8 cellular contexts compared by ENCODE assay signal in the genomic region with DNA sequence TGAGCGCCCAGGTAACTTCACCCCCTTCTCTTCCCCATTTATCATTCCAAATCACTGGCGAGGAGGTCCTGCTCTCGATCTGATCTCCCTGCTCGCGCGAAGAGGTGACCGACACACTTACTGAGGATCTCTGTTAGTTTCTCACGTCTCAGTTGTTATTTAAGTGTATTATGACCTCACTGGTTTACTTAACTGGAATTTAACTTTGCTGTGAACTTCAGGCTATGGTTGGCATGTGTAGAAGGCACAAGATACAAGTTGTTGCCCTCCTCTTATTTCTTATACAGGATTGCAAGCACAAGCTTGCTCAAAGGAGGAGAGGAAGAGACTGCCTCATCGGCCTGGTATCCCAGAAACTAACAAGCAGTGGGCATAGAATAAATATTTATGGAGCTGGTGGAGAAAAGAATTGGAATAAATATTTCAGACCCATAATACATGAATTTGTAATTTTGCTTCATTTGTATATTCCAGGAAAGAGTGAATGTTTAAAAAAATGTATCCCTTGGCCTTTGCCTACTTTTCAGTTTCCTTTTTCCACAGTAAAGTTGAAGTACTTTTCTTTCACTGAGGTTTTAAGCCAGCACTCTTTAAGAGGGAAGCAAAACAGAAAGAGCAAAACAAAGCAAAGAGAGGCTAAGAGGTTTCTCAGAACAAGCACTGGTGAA. TPM values are rescaled to one million over a fixed set of nuclear protein-coding genes. Genes with fewer than 3 reads are reported as not detected.
DNase-seq lines count a peak whose midpoint lies in the region; ATAC-seq and TF ChIP-seq lines count a peak whose summit lies in the region.

No MANE protein-coding gene starts in this region.

- H3K4me3 ChIP-seq in BE2C (ENCODE audit: low read depth, low read length) (peak overlapping the region; percentile 73), HUES6 (ENCODE audit: low read depth, low read length) (peak overlapping the region; percentile 62), cardiac fibroblast (replicated peaks in 1 of 2; ENCODE audit: low read depth in 2 of 2, low read length in 2 of 2) (peak overlapping the region; percentile 76 to 82)

- intact Hi-C loops in posterior vena cava (cut with DNase I) = no loop called here

- no peak overlapping the region for H3K27ac ChIP-seq in HUES6 (ENCODE audit: low read depth, low read length)

- no peak for ATAC-seq in stimulated activated naive CD8-positive, alpha-beta T cell treated with anti-CD3 and anti-CD28 coated beads, Interleukin-15, amount 100 ng/mL, for 72 hours
- no peak for ATAC-seq in activated CD4-positive, CD25-positive, alpha-beta regulatory T cell treated with anti-CD3 and anti-CD28 coated beads, Interleukin-2, amount 50 U/mL, for 24 hours
- ATAC-seq in HG03045 (IDR thresholded peaks at IDR 0.05; ENCODE audit: unreplicated experiment) = no peak

- TF ChIP-seq CTCF in BE2C (IDR thresholded peaks at IDR 0.05; ENCODE audit: low read depth, low read length) (no peak), cardiac fibroblast (IDR thresholded peaks at IDR 0.05; ENCODE audit: low read depth, low read length) (no peak)

- DNase-seq in BE2C (no peak), cardiac fibroblast (ENCODE audit: low read depth in 2 of 2) (peak; percentile 56 to 58), kidney tubule cell (ENCODE audit: low spot score) (peak; percentile 58), posterior vena cava (ENCODE audit: low spot score) (no peak)
- DNase-seq in stimulated activated naive CD8-positive, alpha-beta T cell treated with anti-CD3 and anti-CD28 coated beads, Interleukin-15, amount 100 ng/mL, for 72 hours = no peak

- H3K4me1 Mint-ChIP-seq in stimulated activated naive CD8-positive, alpha-beta T cell treated with anti-CD3 and anti-CD28 coated beads, Interleukin-15, amount 100 ng/mL, for 72 hours = peaks cover 23% of the 10 kb centered on the region

- peak overlapping the region; percentile 27 for H3K9ac ChIP-seq in HUES6 (ENCODE audit: low read length)

- H3K27ac Mint-ChIP-seq in stimulated activated naive CD8-positive, alpha-beta T cell treated with anti-CD3 and anti-CD28 coated beads, Interleukin-15, amount 100 ng/mL, for 72 hours = peak overlapping the region in 1 of 2 donors; percentile 55

- H3K36me3 ChIP-seq in BE2C (no peaks in the 10 kb centered on the region), HUES6 (ENCODE audit: control insufficient read depth, insufficient read depth, low read length) (no peaks in the 10 kb centered on the region)

- no peaks in the 10 kb centered on the region for H3K9me3 Mint-ChIP-seq in stimulated activated naive CD8-positive, alpha-beta T cell treated with anti-CD3 and anti-CD28 coated beads, Interleukin-15, amount 100 ng/mL, for 72 hours

- H3K9me3 ChIP-seq in BE2C (no peaks in the 10 kb centered on the region), HUES6 (ENCODE audit: control insufficient read depth, insufficient read depth, low read depth, low read length) (no peaks in the 10 kb centered on the region)

- peaks cover 71% of the 10 kb centered on the region for H3K27me3 Mint-ChIP-seq in stimulated activated naive CD8-positive, alpha-beta T cell treated with anti-CD3 and anti-CD28 coated beads, Interleukin-15, amount 100 ng/mL, for 72 hours

- no peaks in the 10 kb centered on the region; the same call in 1 of the 2 replicates for H3K27me3 ChIP-seq in BE2C
- peaks cover 4% of the 10 kb centered on the region for H3K27me3 ChIP-seq in HUES6 (ENCODE audit: control insufficient read depth, insufficient read depth, low read length)

- H3K4me3 Mint-ChIP-seq in stimulated activated naive CD8-positive, alpha-beta T cell treated with anti-CD3 and anti-CD28 coated beads, Interleukin-15, amount 100 ng/mL, for 72 hours = peak overlapping the region; percentile 71 to 86

- H3K4me1 ChIP-seq in BE2C = no peaks in the 10 kb centered on the region
- H3K4me1 ChIP-seq in HUES6 (ENCODE audit: control insufficient read depth, insufficient read depth, low read length) = peaks cover 14% of the 10 kb centered on the region

RNA-seq across cellular contexts. Expression of a gene that starts 1.3 kb away (rescaled TPM):
- polyA plus RNA-seq in BE2C (2012; ENCODE audit: insufficient read depth, insufficient read length, low read depth) = 8.6 TPM
- 10 to 100 TPM; 23.7 to 29.2 TPM for total RNA-seq in posterior vena cava

Comparison
In these comparisons a context has a peak if more than half of its experiments do, and no peak if none do; other contexts are left out.
1. DNase-seq: peak in cardiac fibroblast (2 of 2) and kidney tubule cell (single experiment); none in BE2C (single experiment), stimulated activated naive CD8-positive, alpha-beta T cell treated with anti-CD3 and anti-CD28 coated beads, Interleukin-15, amount 100 ng/mL, for 72 hours (0 of 2) and posterior vena cava (single experiment).
2. Peak in every context shown above with its lines, with median percentiles within 50 percentile points of each other: H3K4me3 ChIP-seq.